1 cellular context compared by ENCODE assay signal in genomic region chr17:48560452-48560817, GRCh38.
TF ChIP-seq lines count a peak whose summit lies in the region.

No MANE protein-coding gene starts in this region.

TF ChIP-seq in WTC11, 78 proteins besides CTCF, POLR2A, EP300 and RAD21 (continued from another document):
- TF ChIP-seq AFF4 (CRISPR knock-in tag; IDR thresholded peaks at IDR 0.05; ENCODE audit: borderline replicate concordance), result no peak
- TF ChIP-seq NFE2L1 (CRISPR knock-in tag; IDR thresholded peaks at IDR 0.05), result no peak
- TF ChIP-seq ATF6 (CRISPR knock-in tag; IDR thresholded peaks at IDR 0.05), result no peak
- no peak for TF ChIP-seq NFATC4 (CRISPR knock-in tag; IDR thresholded peaks at IDR 0.05)
- TF ChIP-seq ZBTB21 (CRISPR knock-in tag; IDR thresholded peaks at IDR 0.05; ENCODE audit: borderline replicate concordance), result no peak
- no peak for TF ChIP-seq PRDM15 (CRISPR knock-in tag; IDR thresholded peaks at IDR 0.05)
- TF ChIP-seq ETV6 (CRISPR knock-in tag; IDR thresholded peaks at IDR 0.05), result no peak
- no peak for TF ChIP-seq ZNF396 (CRISPR knock-in tag; IDR thresholded peaks at IDR 0.05; ENCODE audit: borderline replicate concordance)
- no peak for TF ChIP-seq GTF2I (CRISPR knock-in tag; conservative IDR thresholded peaks at IDR 0.05)
